ENCODE assay signal across 28 cellular contexts in genomic region chr22:35888181-35888870, GRCh38.
DNase-seq lines count a peak whose midpoint lies in the region; ATAC-seq and TF ChIP-seq lines count a peak whose summit lies in the region.
"Had no signal": no experiment of that assay in that cellular context is flagged by ENCODE, and none has a peak within 500 bp of the region (broad histone marks: within the 10 kb centered on the region; RNA-seq: fewer than 3 reads in every experiment).

No MANE protein-coding gene starts in this region.

- peaks cover 60% of the 10 kb centered on the region for H3K79me2 ChIP-seq in HCT116 (ENCODE audit: insufficient read depth, low read length)

- ATAC-seq in HCT116, result no peak
- ATAC-seq in HG02938 (IDR thresholded peaks at IDR 0.05; ENCODE audit: unreplicated experiment), result no peak
- ATAC-seq: A549; CD8-positive, alpha-beta T cell; GM12878 had no signal

- TF ChIP-seq POLR2A in HCT116 (IDR thresholded peaks at IDR 0.05; ENCODE audit: borderline replicate concordance, extremely low read depth, insufficient read depth, insufficient read length), result no peak

- H3K9me2 ChIP-seq in HCT116 (ENCODE audit: insufficient read depth), result no peaks in the 10 kb centered on the region

- H3K9ac ChIP-seq in HCT116 (ENCODE audit: low read length), result no peak overlapping the region

- H2AFZ ChIP-seq in HCT116 (ENCODE audit: low read depth, low read length, poor library complexity, severe bottlenecking), result no peak overlapping the region

- intact Hi-C loops in HCT116 (cut with micrococcal nuclease), result no loop called here

- H3K9me3 ChIP-seq in HCT116 (ENCODE audit: control insufficient read depth in 1 of 2, insufficient read depth in 1 of 2, low read depth in 1 of 2, low read length in 2 of 2), result no peaks in the 10 kb centered on the region

- DNase-seq in HCT116 (ENCODE audit: low read depth, low spot score) (no peak), amniotic epithelial cell (ENCODE audit: low read depth) (peak; percentile 48), kidney tubule cell (ENCODE audit: low spot score) (peak; percentile 67), renal cortical epithelial cell (ENCODE audit: low read depth) (peak; percentile 73), NCI-H82 (lab: John Stamatoyannopoulos, UW) (no peak), NCI-H524 (lab: John Stamatoyannopoulos, UW) (no peak)
- DNase-seq: CD8-positive, alpha-beta T cell; DMS 273 treated with DMSO at 0.1 percent for 48 hours; DMS79; EL; GDM1; HCEC 1CT; NCI-H1092; NCI-H1417 treated with DMSO at 0.1 percent for 48 hours; NCI-H187; NCI-H2081 treated with DMSO at 0.1 percent for 48 hours; NCI-H2171 treated with DMSO at 0.1 percent for 48 hours; NCI-H345; NCI-H510A treated with DMSO at 0.1 percent for 48 hours; NCI-H774; NK-92 treated with Interleukin-12 subunit alpha and Interleukin-12 subunit beta, amount 100 ng/mL, for 24 hours; SHP77 treated with DMSO at 0.1 percent for 48 hours had no signal

- TF ChIP-seq RAD21 in HCT116 (IDR thresholded peaks at IDR 0.05; ENCODE audit: low read depth), result no peak

- H4K20me1 ChIP-seq in HCT116 (ENCODE audit: insufficient read depth), result no peaks in the 10 kb centered on the region

- POLR2A ChIA-PET in HCT116 (lab: Charles Lee), result no interaction called here

- no peaks in the 10 kb centered on the region for H3K36me3 ChIP-seq in HCT116 (ENCODE audit: control insufficient read depth in 1 of 2, insufficient read depth in 2 of 2, low read length in 2 of 2)

- H3K27ac ChIP-seq in HCT116 (ENCODE audit: low read depth, low read length), result no peak overlapping the region
- H3K27ac ChIP-seq: C4-2B, HL-60, RWPE1 had no signal

- CTCF ChIA-PET in HCT116 (lab: Charles Lee), result no interaction called here

- peak overlapping the region; percentile 11; the same call in 1 of the 2 replicates for H3K4me2 ChIP-seq in HCT116 (ENCODE audit: low read length)

- no peak overlapping the region for H3K4me3 ChIP-seq in HCT116 (replicated peaks in 1 of 2; ENCODE audit: low read depth in 1 of 2, low read length in 2 of 2)
- H3K4me3 ChIP-seq: A549, GM12878 had no signal

- TF ChIP-seq CTCF in HCT116 (IDR thresholded peaks at IDR 0.05 in 2 of 3, conservative IDR thresholded peaks at IDR 0.05 in 1 of 3; ENCODE audit: borderline replicate concordance in 1 of 3, insufficient read depth in 1 of 3, low read depth in 2 of 3, low read length in 2 of 3), result no peak

- peaks cover 15 to 38% of the 10 kb centered on the region in 2 experiments for H3K4me1 ChIP-seq in HCT116 (ENCODE audit: control insufficient read depth in 1 of 2, insufficient read depth in 2 of 2, low read length in 2 of 2)

- no TSS peak for BruUV-seq in HCT116 (replicated peaks; lab: Mats Ljungman, UMichigan)

- no peaks in the 10 kb centered on the region for H3K27me3 ChIP-seq in HCT116 (ENCODE audit: insufficient read depth, low read length)

- RAD21 ChIA-PET in HCT116 (lab: Charles Lee; ENCODE audit: low non-redundant PET in 1 of 2, low total read pairs in 2 of 2, uncharacterized antibody in 2 of 2, unreplicated experiment in 2 of 2), result no interaction called here

TF ChIP-seq in HCT116, 20 proteins besides CTCF, POLR2A, EP300 and RAD21:
- TF ChIP-seq SIN3A (IDR thresholded peaks at IDR 0.05; ENCODE audit: low read depth), result no peak
- TF ChIP-seq ATF3 (IDR thresholded peaks at IDR 0.05), result no peak
- TF ChIP-seq ELF1 (IDR thresholded peaks at IDR 0.05; ENCODE audit: borderline replicate concordance, low read depth), result no peak
- TF ChIP-seq ZFX (IDR thresholded peaks at IDR 0.05), result no peak
- TF ChIP-seq SRF (IDR thresholded peaks at IDR 0.05; ENCODE audit: low read depth), result no peak
- TF ChIP-seq MAX (IDR thresholded peaks at IDR 0.05), result no peak
- no peak for TF ChIP-seq SP1 (IDR thresholded peaks at IDR 0.05; ENCODE audit: low read depth)
- TF ChIP-seq EZH2phosphoT487 (IDR thresholded peaks at IDR 0.05; ENCODE audit: borderline replicate concordance), result no peak
- TF ChIP-seq ZNF274 (IDR thresholded peaks at IDR 0.05; ENCODE audit: low read depth, low read length), result no peak
- no peak for TF ChIP-seq FOSL1 (IDR thresholded peaks at IDR 0.05; ENCODE audit: low read depth)

Comparison
In these comparisons a context has a peak if more than half of its experiments do, and no peak if none do; other contexts are left out.
1. DNase-seq: peak in amniotic epithelial cell (single experiment), kidney tubule cell (single experiment) and renal cortical epithelial cell (single experiment); none in HCT116 (single experiment), NCI-H82 (single experiment) and NCI-H524 (0 of 2).